ENCODE assay signal across 1 cellular context in genomic region chr22:25742918-25743708, GRCh38.
TF ChIP-seq lines count a peak whose summit lies in the region.

No MANE protein-coding gene starts in this region.

TF ChIP-seq in HepG2, 621 proteins besides CTCF, POLR2A, EP300 and RAD21:
- TF ChIP-seq TCF12 (IDR thresholded peaks at IDR 0.05) (no peak), TCF12 (CRISPR knock-in tag; IDR thresholded peaks at IDR 0.05) (no peak), HNRNPLL (IDR thresholded peaks at IDR 0.05; ENCODE audit: low read depth, low read length, poor library complexity, severe bottlenecking) (no peak), GPBP1L1 (CRISPR knock-in tag; IDR thresholded peaks at IDR 0.05) (no peak), IRF2 (CRISPR knock-in tag; IDR thresholded peaks at IDR 0.05) (no peak), BCL6 (CRISPR knock-in tag; IDR thresholded peaks at IDR 0.05) (no peak), ELF1 (CRISPR knock-in tag; IDR thresholded peaks at IDR 0.05) (no peak), POGK (CRISPR knock-in tag; conservative IDR thresholded peaks at IDR 0.05) (no peak), ZHX2 (IDR thresholded peaks at IDR 0.05; ENCODE audit: low read depth) (no peak), ZHX2 (CRISPR knock-in tag; IDR thresholded peaks at IDR 0.05; ENCODE audit: borderline replicate concordance) (no peak), ZFP36L1 (CRISPR knock-in tag; IDR thresholded peaks at IDR 0.05) (no peak), MAFK (conservative IDR thresholded peaks at IDR 0.05 in 1 of 2, IDR thresholded peaks at IDR 0.05 in 1 of 2; ENCODE audit: low read length in 2 of 2) (no peak), HMG20B (CRISPR knock-in tag; conservative IDR thresholded peaks at IDR 0.05) (no peak), ONECUT2 (CRISPR knock-in tag; IDR thresholded peaks at IDR 0.05) (no peak), CEBPZ (IDR thresholded peaks at IDR 0.05; ENCODE audit: low read length) (no peak), NCOA5 (CRISPR knock-in tag; IDR thresholded peaks at IDR 0.05) (no peak), ZNF281 (CRISPR knock-in tag; IDR thresholded peaks at IDR 0.05; ENCODE audit: borderline replicate concordance) (no peak), YEATS2 (CRISPR knock-in tag; IDR thresholded peaks at IDR 0.05; ENCODE audit: borderline replicate concordance) (no peak), ZNF432 (CRISPR knock-in tag; IDR thresholded peaks at IDR 0.05; ENCODE audit: borderline replicate concordance) (no peak)
- TF ChIP-seq, protein P1, sequence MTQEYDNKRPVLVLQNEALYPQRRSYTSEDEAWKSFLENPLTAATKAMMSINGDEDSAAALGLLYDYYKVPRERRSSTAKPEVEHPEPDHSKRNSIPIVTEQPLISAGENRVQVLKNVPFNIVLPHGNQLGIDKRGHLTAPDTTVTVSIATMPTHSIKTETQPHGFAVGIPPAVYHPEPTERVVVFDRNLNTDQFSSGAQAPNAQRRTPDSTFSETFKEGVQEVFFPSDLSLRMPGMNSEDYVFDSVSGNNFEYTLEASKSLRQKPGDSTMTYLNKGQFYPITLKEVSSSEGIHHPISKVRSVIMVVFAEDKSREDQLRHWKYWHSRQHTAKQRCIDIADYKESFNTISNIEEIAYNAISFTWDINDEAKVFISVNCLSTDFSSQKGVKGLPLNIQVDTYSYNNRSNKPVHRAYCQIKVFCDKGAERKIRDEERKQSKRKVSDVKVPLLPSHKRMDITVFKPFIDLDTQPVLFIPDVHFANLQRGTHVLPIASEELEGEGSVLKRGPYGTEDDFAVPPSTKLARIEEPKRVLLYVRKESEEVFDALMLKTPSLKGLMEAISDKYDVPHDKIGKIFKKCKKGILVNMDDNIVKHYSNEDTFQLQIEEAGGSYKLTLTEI (CRISPR knock-in tag; conservative IDR thresholded peaks at IDR 0.05): no peak
- TF ChIP-seq, protein P2, sequence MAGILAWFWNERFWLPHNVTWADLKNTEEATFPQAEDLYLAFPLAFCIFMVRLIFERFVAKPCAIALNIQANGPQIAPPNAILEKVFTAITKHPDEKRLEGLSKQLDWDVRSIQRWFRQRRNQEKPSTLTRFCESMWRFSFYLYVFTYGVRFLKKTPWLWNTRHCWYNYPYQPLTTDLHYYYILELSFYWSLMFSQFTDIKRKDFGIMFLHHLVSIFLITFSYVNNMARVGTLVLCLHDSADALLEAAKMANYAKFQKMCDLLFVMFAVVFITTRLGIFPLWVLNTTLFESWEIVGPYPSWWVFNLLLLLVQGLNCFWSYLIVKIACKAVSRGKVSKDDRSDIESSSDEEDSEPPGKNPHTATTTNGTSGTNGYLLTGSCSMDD (CRISPR knock-in tag; IDR thresholded peaks at IDR 0.05): no peak
